Comparison of ENCODE assay signal across 10 cellular contexts in the genomic region with DNA sequence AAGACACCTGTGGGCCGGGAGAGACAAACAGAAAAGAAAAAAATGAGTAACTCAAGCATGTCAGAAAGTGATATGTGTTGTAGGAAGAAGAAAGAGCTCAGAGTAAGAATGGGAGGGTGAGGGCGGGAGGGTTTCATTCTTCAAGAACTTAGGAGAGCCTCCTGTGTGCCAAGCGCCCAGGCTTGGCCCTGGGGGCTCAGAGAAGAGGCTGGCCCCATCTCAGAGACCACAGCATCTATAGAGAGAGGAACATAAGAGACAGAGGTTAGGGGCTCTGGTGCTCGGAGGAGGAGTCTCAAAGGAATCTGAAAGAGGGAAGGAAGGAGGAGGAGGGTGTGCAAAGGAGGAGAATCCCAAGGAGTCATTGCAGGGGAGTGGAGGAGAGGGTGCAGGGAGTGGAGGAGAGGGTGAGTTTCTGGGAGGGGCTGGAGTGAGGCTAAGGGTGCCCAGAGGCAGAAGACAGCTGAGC.
DNase-seq lines count a peak whose midpoint lies in the region; ATAC-seq, FAIRE-seq and TF ChIP-seq lines count a peak whose summit lies in the region.
"Had no signal": no experiment of that assay in that cellular context is flagged by ENCODE, and none has a peak within 500 bp of the region (broad histone marks: within the 10 kb centered on the region; RNA-seq: fewer than 3 reads in every experiment).

No MANE protein-coding gene starts in this region.

- H3K36me3 ChIP-seq in bronchial epithelial cell (ENCODE audit: control insufficient read depth, insufficient read depth, low read length) (no peaks in the 10 kb centered on the region), skeletal muscle satellite cell (ENCODE audit: insufficient read depth, low read length) (no peaks in the 10 kb centered on the region)
- H3K36me3 ChIP-seq: heart right ventricle had no signal

- peaks cover 17% of the 10 kb centered on the region for H3K4me1 ChIP-seq in skeletal muscle satellite cell (ENCODE audit: control insufficient read depth, insufficient read depth, low read length)
- H3K4me1 ChIP-seq: parathyroid adenoma had no signal

- ATAC-seq in HG02623 (IDR thresholded peaks at IDR 0.05; ENCODE audit: unreplicated experiment) (no peak), GM21381 (IDR thresholded peaks at IDR 0.05; ENCODE audit: unreplicated experiment) (no peak)

- no peaks in the 10 kb centered on the region for H3K27me3 ChIP-seq in bronchial epithelial cell (ENCODE audit: control insufficient read depth, insufficient read depth, low read length)
- H3K27me3 ChIP-seq in skeletal muscle satellite cell (ENCODE audit: control insufficient read depth, insufficient read depth, low read length): no peaks in the 10 kb centered on the region
- H3K27me3 ChIP-seq: heart right ventricle had no signal

- no peak for FAIRE-seq in bronchial epithelial cell (lab: Jason Lieb, UNC)

- TF ChIP-seq CTCF in GM12865 (IDR thresholded peaks at IDR 0.05; ENCODE audit: insufficient read depth, low read depth, low read length, missing control alignments) (no peak), bronchial epithelial cell (IDR thresholded peaks at IDR 0.05; ENCODE audit: insufficient read depth, low read length, severe bottlenecking) (no peak)

- H3K9ac ChIP-seq in skeletal muscle satellite cell (ENCODE audit: low read depth, low read length): peak overlapping the region; percentile 75
- H3K9ac ChIP-seq: parathyroid adenoma had no signal

- DNase-seq in GM12865 (ENCODE audit: low read depth) (peak; percentile 24), NCI-H226 (peak; percentile 74), bronchial epithelial cell (ENCODE audit: low read depth) (peak; percentile 65), NCI-H187 (lab: John Stamatoyannopoulos, UW) (no peak)
- DNase-seq: heart right ventricle had no signal

- H3K4me3 ChIP-seq in GM12865 (ENCODE audit: low read depth, low read length): no peak overlapping the region
- H3K4me3 ChIP-seq in bronchial epithelial cell (ENCODE audit: low read depth, low read length): no peak overlapping the region
- H3K4me3 ChIP-seq in skeletal muscle satellite cell (ENCODE audit: low read length): no peak overlapping the region
- H3K4me3 ChIP-seq: heart right ventricle, PC-9 had no signal

- H3K9me3 ChIP-seq in skeletal muscle satellite cell (replicated peaks; ENCODE audit: low read length): no peaks in the 10 kb centered on the region

- peak overlapping the region; percentile 34 for H3K4me2 ChIP-seq in skeletal muscle satellite cell (ENCODE audit: low read length)
- H3K4me2 ChIP-seq: PC-9 had no signal

Comparison
In these comparisons a context has a peak if more than half of its experiments do, and no peak if none do; other contexts are left out.
1. DNase-seq: peak in GM12865 (single experiment), NCI-H226 (single experiment) and bronchial epithelial cell (single experiment); none in NCI-H187 (0 of 2).